8 cellular contexts compared by ENCODE assay signal in the genomic region with DNA sequence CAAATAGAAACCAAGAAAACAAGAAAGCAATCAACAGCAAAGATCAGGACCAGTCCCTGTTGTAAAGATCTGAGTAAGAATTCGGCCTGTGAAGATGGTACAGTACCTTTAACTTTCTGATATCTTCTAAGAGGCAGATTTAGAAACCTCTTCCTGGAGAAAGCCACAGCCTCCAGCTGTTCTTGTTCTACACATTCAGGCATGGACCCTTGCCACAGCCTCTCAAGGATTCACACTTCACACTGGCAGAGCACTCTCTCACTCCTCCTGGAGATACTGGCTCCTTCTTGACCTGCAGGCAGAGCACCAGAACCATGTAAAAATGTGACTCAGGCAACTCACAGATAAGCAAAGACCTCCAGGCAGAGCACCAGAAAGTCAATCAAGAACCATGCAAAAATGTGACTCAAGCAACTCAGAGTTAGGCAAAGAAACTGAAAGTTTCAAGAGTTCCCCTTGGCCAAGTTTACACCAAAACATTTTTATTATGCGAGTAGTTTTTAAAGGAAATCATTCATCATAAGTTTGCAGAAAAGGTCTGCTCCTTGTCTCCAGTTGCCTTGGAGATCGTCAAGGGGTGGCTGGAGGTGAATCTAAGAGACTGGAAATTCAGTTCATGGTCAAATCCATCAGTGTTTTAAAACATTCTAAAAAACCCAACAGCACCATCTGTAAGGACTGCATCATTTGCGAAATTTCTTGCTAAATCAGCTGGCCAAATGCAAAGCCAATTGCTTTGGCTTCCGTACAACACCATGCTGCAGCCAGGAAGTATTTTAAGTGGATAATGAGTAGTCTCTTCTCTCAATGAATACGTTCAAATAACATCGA.
DNase-seq lines count a peak whose midpoint lies in the region; ATAC-seq and TF ChIP-seq lines count a peak whose summit lies in the region.

No MANE protein-coding gene starts in this region.

- H3K27ac ChIP-seq in body of pancreas: no peak overlapping the region
- H3K27ac ChIP-seq in mesodermal cell (ENCODE audit: low read depth, low read length, severe bottlenecking): peak overlapping the region; percentile 1
- no peak overlapping the region for H3K27ac ChIP-seq in thyroid gland

- TF ChIP-seq POLR2A in body of pancreas (IDR thresholded peaks at IDR 0.05): no peak
- TF ChIP-seq POLR2A in thyroid gland (IDR thresholded peaks at IDR 0.05): no peak

- H3K36me3 ChIP-seq in body of pancreas (replicated peaks in 1 of 2; ENCODE audit: insufficient read depth in 1 of 2, low read depth in 2 of 2): no peaks in the 10 kb centered on the region
- H3K36me3 ChIP-seq in mesodermal cell (ENCODE audit: control insufficient read depth, insufficient read depth, low read length): no peaks in the 10 kb centered on the region
- no peaks in the 10 kb centered on the region for H3K36me3 ChIP-seq in thyroid gland

- H3K9me3 ChIP-seq in body of pancreas (no peaks in the 10 kb centered on the region), mesodermal cell (ENCODE audit: control insufficient read depth, low read length) (no peaks in the 10 kb centered on the region), thyroid gland (no peaks in the 10 kb centered on the region)

- peak; percentile 77 for ATAC-seq in GM18868 (IDR thresholded peaks at IDR 0.05; ENCODE audit: unreplicated experiment)
- ATAC-seq in HG03060 (IDR thresholded peaks at IDR 0.05; ENCODE audit: low read depth, unreplicated experiment): peak; percentile 43
- ATAC-seq in body of pancreas: peak; percentile 30

- H3K27me3 ChIP-seq in body of pancreas: no peaks in the 10 kb centered on the region
- no peaks in the 10 kb centered on the region for H3K27me3 ChIP-seq in thyroid gland

- TF ChIP-seq CTCF in body of pancreas (IDR thresholded peaks at IDR 0.05): no peak
- TF ChIP-seq CTCF in thyroid gland (IDR thresholded peaks at IDR 0.05): no peak

- peaks cover 5% of the 10 kb centered on the region for H3K4me1 ChIP-seq in body of pancreas
- H3K4me1 ChIP-seq in mesodermal cell (ENCODE audit: control insufficient read depth, insufficient read depth, low read length, poor library complexity, severe bottlenecking): peaks cover 37% of the 10 kb centered on the region
- peaks cover 0 to 17% of the 10 kb centered on the region in 2 donors for H3K4me1 ChIP-seq in thyroid gland

- WGBS in body of pancreas, 2 donors: 26 to 37% methylated on average over 7 of the region's 7 CpGs
- 71 to 89% methylated on average over 3 to 4 of the region's 7 CpGs for WGBS in mesodermal cell (ENCODE audit: insufficient coverage in 2 of 2), 2 experiments
- 36 to 46% methylated on average over 7 of the region's 7 CpGs for WGBS in thyroid gland, 2 donors

- no peak overlapping the region for H3K4me3 ChIP-seq in body of pancreas
- no peak overlapping the region for H3K4me3 ChIP-seq in mesodermal cell (ENCODE audit: extremely low read depth, insufficient read depth, low read length, poor library complexity, severe bottlenecking)
- no peak overlapping the region for H3K4me3 ChIP-seq in thyroid gland (replicated peaks in 1 of 3)

- peak; percentile 36 for DNase-seq in Ammon's horn (ENCODE audit: low spot score)
- DNase-seq in NOMO-1 treated with dmso at 0.1 percent for 144 hours (lab: John Stamatoyannopoulos, UW; ENCODE audit: unreplicated experiment): peak; percentile 70
- DNase-seq in body of pancreas: peak in 3 of 4 donors; percentile 13 to 32 (median 15)
- peak; percentile 20 to 44 for DNase-seq in thyroid gland
- DNase-seq in effector CD4-positive, alpha-beta T cell: no peak

- intact Hi-C loops in body of pancreas (cut with DNase I): no loop called here
- intact Hi-C loops in thyroid gland (cut with DNase I): no loop called here
